10 cellular contexts compared by ENCODE assay signal in genomic region chr11:116927163-116927772, GRCh38.
A peak's percentile ranks its signal among the peaks of the same experiment; 100 is the strongest.
DNase-seq lines count a peak whose midpoint lies in the region; ATAC-seq and TF ChIP-seq lines count a peak whose summit lies in the region.
"Had no signal": no experiment of that assay in that cellular context is flagged by ENCODE, and none has a peak within 500 bp of the region (broad histone marks: within the 10 kb centered on the region; RNA-seq: fewer than 3 reads in every experiment).

No MANE protein-coding gene starts in this region.

- DNase-seq in CD8-positive, alpha-beta T cell = peak; percentile 18 to 67 (median 46)
- peak; percentile 28 for DNase-seq in NCI-H82 (lab: John Stamatoyannopoulos, UW)
- peak; percentile 54 for DNase-seq in activated naive CD4-positive, alpha-beta T cell treated with anti-CD3 and anti-CD28 coated beads, Interleukin-2, amount 50 U/mL, for 16 hours
- DNase-seq in naive thymus-derived CD8-positive, alpha-beta T cell = peak in 9 of 10 donors; percentile 34 to 81 (median 65)
- DNase-seq in left lobe of liver (ENCODE audit: low spot score) = no peak
- DNase-seq in SIG-M5 treated with dmso at 0.1 percent for 504 hours (lab: John Stamatoyannopoulos, UW; ENCODE audit: unreplicated experiment) = no peak
- DNase-seq in SKM-1 (lab: John Stamatoyannopoulos, UW; ENCODE audit: unreplicated experiment) = no peak
- DNase-seq: HCEC 1CT had no signal

- peaks cover 79% of the 10 kb centered on the region for H3K4me1 Mint-ChIP-seq in CD8-positive, alpha-beta T cell (ENCODE audit: low read depth)
- H3K4me1 Mint-ChIP-seq in naive thymus-derived CD8-positive, alpha-beta T cell = peaks cover 41 to 89% (median 63%) of the 10 kb centered on the region in 4 donors

- no peaks in the 10 kb centered on the region for H3K27me3 Mint-ChIP-seq in CD8-positive, alpha-beta T cell (ENCODE audit: low read depth)
- H3K27me3 Mint-ChIP-seq in naive thymus-derived CD8-positive, alpha-beta T cell = no peaks in the 10 kb centered on the region
- H3K27me3 Mint-ChIP-seq: dendritic cell treated with granulocyte-macrophage colony-stimulating factor and Interleukin-4, amounts not matched to agents 40 ng/mL and 50 ng/mL, for 4 days had no signal

- ATAC-seq in CD8-positive, alpha-beta T cell = peak; percentile 59
- peak; percentile 39 to 55 for ATAC-seq in naive thymus-derived CD8-positive, alpha-beta T cell
- no peak for ATAC-seq in left lobe of liver
- ATAC-seq in GM18907 (IDR thresholded peaks at IDR 0.05; ENCODE audit: unreplicated experiment) = no peak

- H3K27ac Mint-ChIP-seq in CD8-positive, alpha-beta T cell = peak overlapping the region; percentile 86
- peak overlapping the region; percentile 93 to 99 (median 97) for H3K27ac Mint-ChIP-seq in naive thymus-derived CD8-positive, alpha-beta T cell
- H3K27ac Mint-ChIP-seq: dendritic cell treated with granulocyte-macrophage colony-stimulating factor and Interleukin-4, amounts not matched to agents 40 ng/mL and 50 ng/mL, for 4 days had no signal

- no peaks in the 10 kb centered on the region for H3K9me3 Mint-ChIP-seq in CD8-positive, alpha-beta T cell
- no peaks in the 10 kb centered on the region for H3K9me3 Mint-ChIP-seq in naive thymus-derived CD8-positive, alpha-beta T cell
- H3K9me3 Mint-ChIP-seq: dendritic cell treated with granulocyte-macrophage colony-stimulating factor and Interleukin-4, amounts not matched to agents 40 ng/mL and 50 ng/mL, for 4 days had no signal

- peaks cover 22% of the 10 kb centered on the region for H3K36me3 Mint-ChIP-seq in CD8-positive, alpha-beta T cell
- H3K36me3 Mint-ChIP-seq in naive thymus-derived CD8-positive, alpha-beta T cell = peaks cover 0 to 14% (median 9%) of the 10 kb centered on the region in 3 donors

- POLR2A ChIA-PET in CD8-positive, alpha-beta T cell (lab: Charles Lee) = interaction anchor here (0.6 to 1.0 kb wide), 3 partner anchors 11 to 124 kb away, joined by 3 to 4 read pairs (median 3); no protein-coding TSS in a partner anchor
- POLR2A ChIA-PET in naive thymus-derived CD8-positive, alpha-beta T cell (lab: Charles Lee) = interaction anchor here (0.7 to 1.0 kb wide), 5 partner anchors 13 to 388 kb away, joined by 3 to 5 read pairs (median 4); partner anchors contain the start of gene SIK3

- H3K4me3 Mint-ChIP-seq in CD8-positive, alpha-beta T cell = peak overlapping the region; percentile 65
- H3K4me3 Mint-ChIP-seq in naive thymus-derived CD8-positive, alpha-beta T cell = peak overlapping the region; percentile 28 to 80 (median 70)
- H3K4me3 Mint-ChIP-seq: dendritic cell treated with granulocyte-macrophage colony-stimulating factor and Interleukin-4, amounts not matched to agents 40 ng/mL and 50 ng/mL, for 4 days had no signal

- peak; percentile 71 for TF ChIP-seq CTCF in CD8-positive, alpha-beta T cell (IDR thresholded peaks at IDR 0.05)

- peak overlapping the region; percentile 37 for H3K27ac ChIP-seq in CD8-positive, alpha-beta T cell (ENCODE audit: low read depth, low read length)

- CTCF ChIA-PET in CD8-positive, alpha-beta T cell (lab: Charles Lee) = interaction anchor here (0.7 to 3.1 kb wide), 9 partner anchors 9 to 183 kb away, joined by 3 to 24 read pairs (median 3); no protein-coding TSS in a partner anchor

- H3K27me3 ChIP-seq in CD8-positive, alpha-beta T cell (ENCODE audit: insufficient read depth, low read length) = no peaks in the 10 kb centered on the region

- H3K4me3 ChIP-seq in CD8-positive, alpha-beta T cell (ENCODE audit: low read depth, low read length) = no peak overlapping the region

- H3K9me3 ChIP-seq in CD8-positive, alpha-beta T cell (ENCODE audit: low read length) = no peaks in the 10 kb centered on the region

- peaks cover 74% of the 10 kb centered on the region for H3K4me1 ChIP-seq in CD8-positive, alpha-beta T cell (ENCODE audit: insufficient read depth, low read length)

- intact Hi-C loops in CD8-positive, alpha-beta T cell (cut with DNase I, micrococcal nuclease) = loop anchor here in 1 of 2 experiments (1.0 to 5.0 kb wide), 3 partner anchors 35 to 170 kb away; no protein-coding TSS in a partner anchor

- H3K36me3 ChIP-seq in CD8-positive, alpha-beta T cell (ENCODE audit: insufficient read depth, low read length) = no peaks in the 10 kb centered on the region

Comparison
In these comparisons a context has a peak if more than half of its experiments do, and no peak if none do; other contexts are left out.
1. ATAC-seq: peak in CD8-positive, alpha-beta T cell (single experiment) and naive thymus-derived CD8-positive, alpha-beta T cell (2 of 2); none in left lobe of liver (single experiment) and GM18907 (single experiment).
2. DNase-seq: peak in CD8-positive, alpha-beta T cell (7 of 7), NCI-H82 (single experiment), activated naive CD4-positive, alpha-beta T cell treated with anti-CD3 and anti-CD28 coated beads, Interleukin-2, amount 50 U/mL, for 16 hours (single experiment) and naive thymus-derived CD8-positive, alpha-beta T cell (9 of 10); none in left lobe of liver (single experiment), SIG-M5 treated with dmso at 0.1 percent for 504 hours (single experiment) and SKM-1 (single experiment).